In genomic region chr6:111720931-111721496, GRCh38 we compare ENCODE assay signal across 16 cellular contexts.
DNase-seq lines count a peak whose midpoint lies in the region; TF ChIP-seq lines count a peak whose summit lies in the region.
"Had no signal": no experiment of that assay in that cellular context is flagged by ENCODE, and none has a peak within 500 bp of the region (broad histone marks: within the 10 kb centered on the region; RNA-seq: fewer than 3 reads in every experiment).

No MANE protein-coding gene starts in this region.

- intact Hi-C loops in activated CD4-positive, alpha-beta T cell treated with anti-CD3 and anti-CD28 coated beads, Interleukin-2, amount 10 ng/mL, durations not matched to agents 24 days and 14 days (cut with micrococcal nuclease): no loop called here

- no peaks in the 10 kb centered on the region for H3K27me3 ChIP-seq in WERI-Rb-1 (ENCODE audit: insufficient read depth, low read depth, severe bottlenecking)
- H3K27me3 ChIP-seq: BLaER1, MG63, thyroid gland had no signal

- H3K4me3 ChIP-seq in WERI-Rb-1 (ENCODE audit: low read depth, low read length): no peak overlapping the region
- H3K4me3 ChIP-seq: BLaER1, MG63, thyroid gland had no signal

- no peak overlapping the region for H3K4me3 Mint-ChIP-seq in activated CD4-positive, alpha-beta T cell treated with anti-CD3 and anti-CD28 coated beads, Interleukin-2, amount 10 ng/mL, durations not matched to agents 24 days and 14 days
- H3K4me3 Mint-ChIP-seq in brain: no peak overlapping the region
- H3K4me3 Mint-ChIP-seq in neural crest cell: no peak overlapping the region

- H3K27ac ChIP-seq in WERI-Rb-1: no peak overlapping the region
- H3K27ac ChIP-seq: BLaER1, thyroid gland had no signal

- DNase-seq in activated CD4-positive, alpha-beta T cell treated with anti-CD3 and anti-CD28 coated beads, Interleukin-2, amount 10 ng/mL, durations not matched to agents 24 days and 14 days: no peak
- no peak for DNase-seq in activated CD4-positive, alpha-beta T cell treated with anti-CD3 and anti-CD28 coated beads, Interleukin-2, amount 50 U/mL, for 4 hours
- peak; percentile 63 for DNase-seq in CD1c-positive myeloid dendritic cell (ENCODE audit: extremely low spot score)
- DNase-seq in neural crest cell (ENCODE audit: low read depth, low spot score): no peak
- DNase-seq in GM19240 (ENCODE audit: insufficient read length, low spot score): no peak
- no peak for DNase-seq in WERI-Rb-1
- no peak for DNase-seq in activated CD4-positive, CD25-positive, alpha-beta regulatory T cell treated with anti-CD3 and anti-CD28 coated beads, Interleukin-2, amount 50 U/mL, for 72 hours
- DNase-seq: anterior cingulate cortex, hypothalamus, NCI-H1694 treated with DMSO at 0.1 percent for 48 hours, NCI-H345, occipital lobe had no signal

- peak overlapping the region; percentile 41 for H3K27ac Mint-ChIP-seq in activated CD4-positive, alpha-beta T cell treated with anti-CD3 and anti-CD28 coated beads, Interleukin-2, amount 10 ng/mL, durations not matched to agents 24 days and 14 days
- H3K27ac Mint-ChIP-seq in brain: peak overlapping the region in 3 of 5 experiments; percentile 30 to 88 (median 39)
- peak overlapping the region; percentile 93 for H3K27ac Mint-ChIP-seq in neural crest cell (ENCODE audit: unreplicated experiment)

- H3K27me3 Mint-ChIP-seq in activated CD4-positive, alpha-beta T cell treated with anti-CD3 and anti-CD28 coated beads, Interleukin-2, amount 10 ng/mL, durations not matched to agents 24 days and 14 days: no peaks in the 10 kb centered on the region
- no peaks in the 10 kb centered on the region for H3K27me3 Mint-ChIP-seq in brain
- H3K27me3 Mint-ChIP-seq in neural crest cell (ENCODE audit: low read depth): no peaks in the 10 kb centered on the region

- H3K9me3 ChIP-seq in WERI-Rb-1 (ENCODE audit: severe bottlenecking): no peaks in the 10 kb centered on the region
- H3K9me3 ChIP-seq: MG63, thyroid gland had no signal

- TF ChIP-seq CTCF in brain (conservative IDR thresholded peaks at IDR 0.05) (no peak), neural crest cell (conservative IDR thresholded peaks at IDR 0.05) (no peak), WERI-Rb-1 (IDR thresholded peaks at IDR 0.05; ENCODE audit: low read depth, low read length) (no peak)

- peaks cover 3% of the 10 kb centered on the region for H3K9me3 Mint-ChIP-seq in activated CD4-positive, alpha-beta T cell treated with anti-CD3 and anti-CD28 coated beads, Interleukin-2, amount 10 ng/mL, durations not matched to agents 24 days and 14 days
- H3K9me3 Mint-ChIP-seq in brain (no peaks in the 10 kb centered on the region), neural crest cell (no peaks in the 10 kb centered on the region)

- H3K36me3 Mint-ChIP-seq in activated CD4-positive, alpha-beta T cell treated with anti-CD3 and anti-CD28 coated beads, Interleukin-2, amount 10 ng/mL, durations not matched to agents 24 days and 14 days (ENCODE audit: low read depth): peaks cover 68% of the 10 kb centered on the region
- peaks cover 59% of the 10 kb centered on the region for H3K36me3 Mint-ChIP-seq in brain
- H3K36me3 Mint-ChIP-seq in neural crest cell (ENCODE audit: low read depth): peaks cover 28% of the 10 kb centered on the region

- H3K4me1 Mint-ChIP-seq in activated CD4-positive, alpha-beta T cell treated with anti-CD3 and anti-CD28 coated beads, Interleukin-2, amount 10 ng/mL, durations not matched to agents 24 days and 14 days: peaks cover 56% of the 10 kb centered on the region
- H3K4me1 Mint-ChIP-seq in brain (peaks cover 82% of the 10 kb centered on the region), neural crest cell (peaks cover 41% of the 10 kb centered on the region)

- H3K36me3 ChIP-seq in WERI-Rb-1: peaks cover 4% of the 10 kb centered on the region
- H3K36me3 ChIP-seq: MG63, thyroid gland had no signal

Comparison
In these comparisons a context has a peak if more than half of its experiments do, and no peak if none do; other contexts are left out.
1. H3K27ac Mint-ChIP-seq: peak in every context shown above with its lines; median percentile 93 in neural crest cell; 41 in activated CD4-positive, alpha-beta T cell treated with anti-CD3 and anti-CD28 coated beads, Interleukin-2, amount 10 ng/mL, durations not matched to agents 24 days and 14 days; 39 in brain.